ENCODE assay signal across 8 cellular contexts in genomic region chr5:10352404-10353240, GRCh38. TPM values are rescaled to one million over a fixed set of nuclear protein-coding genes. Genes with fewer than 3 reads are reported as not detected.
DNase-seq lines count a peak whose midpoint lies in the region; ATAC-seq and TF ChIP-seq lines count a peak whose summit lies in the region.

No MANE protein-coding gene starts in this region.

- TF ChIP-seq CTCF in Calu3 (IDR thresholded peaks at IDR 0.05; ENCODE audit: unreplicated experiment) = no peak
- no peak for TF ChIP-seq CTCF in HFF-Myc (IDR thresholded peaks at IDR 0.05; ENCODE audit: low read depth, low read length, missing control alignments)
- no peak for TF ChIP-seq CTCF in left ventricle myocardium inferior (IDR thresholded peaks at IDR 0.05; ENCODE audit: borderline replicate concordance)
- no peak for TF ChIP-seq CTCF in sigmoid colon (IDR thresholded peaks at IDR 0.05)

- no peak for TF ChIP-seq EP300 in sigmoid colon (IDR thresholded peaks at IDR 0.05)

- peak overlapping the region; percentile 99 for H3K27ac Mint-ChIP-seq in Calu3 (ENCODE audit: unreplicated experiment)
- peak overlapping the region; percentile 94 for H3K27ac Mint-ChIP-seq in activated naive CD4-positive, alpha-beta T cell treated with anti-CD3 and anti-CD28 coated beads, Interleukin-2, amount 10 ng/mL, durations not matched to agents 7 days and 5 days

- H3K4me1 Mint-ChIP-seq in Calu3 (ENCODE audit: low read depth, unreplicated experiment) = peaks cover 18% of the 10 kb centered on the region
- peaks cover 39% of the 10 kb centered on the region for H3K4me1 Mint-ChIP-seq in activated naive CD4-positive, alpha-beta T cell treated with anti-CD3 and anti-CD28 coated beads, Interleukin-2, amount 10 ng/mL, durations not matched to agents 7 days and 5 days

- no peaks in the 10 kb centered on the region for H3K27me3 ChIP-seq in left ventricle myocardium inferior (ENCODE audit: low read depth)
- no peaks in the 10 kb centered on the region for H3K27me3 ChIP-seq in sigmoid colon

- intact Hi-C loops in Calu3 (cut with micrococcal nuclease; ENCODE audit: unreplicated experiment) (no loop called here), left ventricle myocardium inferior (cut with micrococcal nuclease) (loop anchor here (10.0 kb wide), 1 partner anchor 412 kb away; the partner anchor contains the start of gene DAP), sigmoid colon (cut with DNase I) (loop anchor here (5.0 kb wide), 1 partner anchor 45 kb away; the partner anchor contains the start of gene CMBL)

- H3K4me3 ChIP-seq in HFF-Myc (replicated peaks; ENCODE audit: low read depth, low read length) (peak overlapping the region; percentile 82), left ventricle myocardium inferior (peak overlapping the region; percentile 85), sigmoid colon (peak overlapping the region; percentile 82 to 98 (median 91))

- ATAC-seq in GM18519 (IDR thresholded peaks at IDR 0.05; ENCODE audit: low FRiP score, unreplicated experiment) = no peak

- H3K27ac ChIP-seq in left ventricle myocardium inferior (replicated peaks) (peak overlapping the region; percentile 98), sigmoid colon (peak overlapping the region; percentile 94 to 99 (median 96))

- no peaks in the 10 kb centered on the region for H3K9me3 Mint-ChIP-seq in Calu3 (ENCODE audit: low read depth, unreplicated experiment)
- H3K9me3 Mint-ChIP-seq in activated naive CD4-positive, alpha-beta T cell treated with anti-CD3 and anti-CD28 coated beads, Interleukin-2, amount 10 ng/mL, durations not matched to agents 7 days and 5 days = no peaks in the 10 kb centered on the region

- H3K4me1 ChIP-seq in left ventricle myocardium inferior (peaks cover 65% of the 10 kb centered on the region), sigmoid colon (peaks cover 0 to 36% (median 35%) of the 10 kb centered on the region in 4 donors)

- H3K27me3 Mint-ChIP-seq in Calu3 (ENCODE audit: unreplicated experiment) = no peaks in the 10 kb centered on the region
- H3K27me3 Mint-ChIP-seq in activated naive CD4-positive, alpha-beta T cell treated with anti-CD3 and anti-CD28 coated beads, Interleukin-2, amount 10 ng/mL, durations not matched to agents 7 days and 5 days = no peaks in the 10 kb centered on the region

- CTCF ChIA-PET in Calu3 (lab: Charles Lee) = interaction anchor here (0.6 to 1.0 kb wide), 5 partner anchors 12 to 145 kb away, joined by 3 to 7 read pairs (median 4); no protein-coding TSS in a partner anchor
- CTCF ChIA-PET in activated naive CD4-positive, alpha-beta T cell treated with anti-CD3 and anti-CD28 coated beads, Interleukin-2, amount 10 ng/mL, durations not matched to agents 7 days and 5 days (lab: Charles Lee) = interaction anchor here (0.6 to 1.3 kb wide), 4 partner anchors 66 to 452 kb away, joined by 3 to 4 read pairs (median 4); no protein-coding TSS in a partner anchor

- H3K4me3 Mint-ChIP-seq in Calu3 (ENCODE audit: low read depth, unreplicated experiment) = peak overlapping the region; percentile 93
- H3K4me3 Mint-ChIP-seq in activated naive CD4-positive, alpha-beta T cell treated with anti-CD3 and anti-CD28 coated beads, Interleukin-2, amount 10 ng/mL, durations not matched to agents 7 days and 5 days = peak overlapping the region; percentile 85

- H3K9me3 ChIP-seq in left ventricle myocardium inferior (replicated peaks) (no peaks in the 10 kb centered on the region), sigmoid colon (no peaks in the 10 kb centered on the region)

- H3K36me3 Mint-ChIP-seq in Calu3 (ENCODE audit: insufficient read depth, unreplicated experiment) = peaks cover 35% of the 10 kb centered on the region
- H3K36me3 Mint-ChIP-seq in activated naive CD4-positive, alpha-beta T cell treated with anti-CD3 and anti-CD28 coated beads, Interleukin-2, amount 10 ng/mL, durations not matched to agents 7 days and 5 days = peaks cover 9% of the 10 kb centered on the region

- no peak for DNase-seq in Calu3
- DNase-seq in HFF-Myc (ENCODE audit: extremely low read depth, low read depth) = no peak
- DNase-seq in NCI-H526 treated with DMSO at 0.1 percent for 48 hours (lab: John Stamatoyannopoulos, UW) = peak; percentile 85
- DNase-seq in activated naive CD4-positive, alpha-beta T cell treated with anti-CD3 and anti-CD28 coated beads, Interleukin-2, amount 10 ng/mL, durations not matched to agents 7 days and 5 days = no peak
- no peak for DNase-seq in left ventricle myocardium inferior
- DNase-seq in sigmoid colon = no peak
- no peak for DNase-seq in HPDE6-E6E7 (ENCODE audit: extremely low spot score)

- no peaks in the 10 kb centered on the region for H3K36me3 ChIP-seq in left ventricle myocardium inferior
- H3K36me3 ChIP-seq in sigmoid colon = no peaks in the 10 kb centered on the region

- BruUV-seq in Calu3 (replicated peaks; lab: Mats Ljungman, UMichigan) = TSS peak; percentile 98

- 24 to 26% methylated on average over 19 of the region's 19 CpGs for WGBS in sigmoid colon, 2 donors

- TF ChIP-seq POLR2A in sigmoid colon (IDR thresholded peaks at IDR 0.05) = no peak

RNA-seq across cellular contexts. Expression of gene MARCHF6, which starts 0.9 kb away (rescaled TPM):
- total RNA-seq in Calu3 (2022) (155 and 160 TPM in 2 replicates), left ventricle myocardium inferior (162 TPM), sigmoid colon (100 to 1,000 TPM in 1 of 4 donors, 10 to 100 TPM in 3; 77.0 to 108 (median 92.1) TPM)
- polyA plus RNA-seq in sigmoid colon = 10 to 100 TPM in 2 of 3 donors, 1 to 10 TPM in 1; 6.0 to 42.2 (median 11.4) TPM

RNA-seq across cellular contexts. Expression of gene CMBL, which starts 44.9 kb away (rescaled TPM):
- total RNA-seq in Calu3 (2022) (12.9 and 17.0 TPM in 2 replicates), left ventricle myocardium inferior (50.4 TPM), sigmoid colon (10 to 100 TPM in 3 of 4 donors, 1 to 10 TPM in 1; 8.1 to 21.3 (median 11.4) TPM)
- polyA plus RNA-seq in sigmoid colon = 100 to 1,000 TPM in 2 of 3 donors, 10 to 100 TPM in 1; 85.8 to 261 (median 169) TPM
